Comparison of ENCODE assay signal across 10 cellular contexts in the genomic region with DNA sequence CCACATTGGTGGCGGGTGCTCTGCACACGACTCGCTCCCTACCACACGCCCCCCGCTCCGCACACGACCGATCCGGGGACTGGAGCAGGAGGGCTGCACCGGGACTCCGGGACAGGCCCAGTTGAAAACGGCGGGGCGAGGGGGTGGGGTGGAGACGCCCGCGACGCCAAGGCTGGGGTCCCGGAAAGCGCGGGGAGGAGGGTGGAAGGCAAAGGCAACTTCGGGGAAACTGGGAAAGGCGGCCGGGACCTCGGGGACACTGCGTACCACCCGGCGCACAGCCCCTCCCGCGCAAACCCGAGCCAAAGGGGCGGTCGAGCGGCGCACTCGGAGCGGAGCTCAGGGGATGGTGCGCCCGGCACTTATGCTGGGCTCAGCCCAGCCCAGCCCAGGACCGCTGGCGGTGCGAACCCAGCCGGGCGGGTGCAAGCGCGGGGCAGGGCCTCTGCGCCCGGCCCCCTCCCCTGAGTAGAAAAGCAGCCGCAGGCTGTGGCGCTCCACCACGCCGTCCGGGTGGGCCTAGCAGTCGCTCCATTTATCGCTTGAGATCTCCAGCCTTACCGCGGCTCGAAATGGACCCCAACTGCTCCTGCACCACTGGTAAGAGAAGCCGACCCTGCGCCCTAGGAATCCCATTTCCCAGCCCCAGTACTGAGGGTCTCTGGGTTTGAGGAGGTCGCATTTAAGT. TPM values are rescaled to one million over a fixed set of nuclear protein-coding genes. Genes with fewer than 3 reads are reported as not detected.
DNase-seq lines count a peak whose midpoint lies in the region; ATAC-seq and TF ChIP-seq lines count a peak whose summit lies in the region.
"Had no signal": no experiment of that assay in that cellular context is flagged by ENCODE, and none has a peak within 500 bp of the region (broad histone marks: within the 10 kb centered on the region; RNA-seq: fewer than 3 reads in every experiment).

A gene (plus strand): TSS at position 500 of the 688 bp plus-strand sequence. CDS start 73 bp downstream, at position 573.

- H3K27ac Mint-ChIP-seq in activated CD8-positive, alpha-beta memory T cell treated with anti-CD3 and anti-CD28 coated beads, Interleukin-2, amount 10 ng/mL, durations not matched to agents 7 days and 5 days = no peak within 1 kb of the TSS

- peak within 1 kb of the TSS; percentile 38 for H3K4me3 Mint-ChIP-seq in activated CD8-positive, alpha-beta memory T cell treated with anti-CD3 and anti-CD28 coated beads, Interleukin-2, amount 10 ng/mL, durations not matched to agents 7 days and 5 days

- H3K4me1 ChIP-seq in duodenal mucosa (ENCODE audit: control insufficient read depth in 1 of 2, insufficient read depth in 2 of 2, low read length in 2 of 2) = peaks cover 0 to 18% of the 10 kb centered on the region in 2 donors
- H3K4me1 ChIP-seq in testis = peaks cover 8% of the 10 kb centered on the region

- 2 to 4% methylated on average over 25 to 58 of the region's 61 CpGs for WGBS in testis, 2 donors

- H3K36me3 ChIP-seq in duodenal mucosa (ENCODE audit: control insufficient read depth in 1 of 2, insufficient read depth in 2 of 2, low read length in 2 of 2) = no peaks in the 10 kb centered on the region
- H3K36me3 ChIP-seq in testis (ENCODE audit: low read depth, missing control alignments) = no peaks in the 10 kb centered on the region

- intact Hi-C loops in testis (cut with DNase I; ENCODE audit: low total_unique reads) = no loop called here

- CTCF ChIA-PET in activated CD8-positive, alpha-beta memory T cell treated with anti-CD3 and anti-CD28 coated beads, Interleukin-2, amount 10 ng/mL, durations not matched to agents 7 days and 5 days (lab: Charles Lee) = interaction anchor here (1.6 to 2.7 kb wide), 2 partner anchors 9 to 32 kb away, joined by 3 to 9 read pairs; no protein-coding TSS in a partner anchor

- no peaks in the 10 kb centered on the region for H3K9me3 ChIP-seq in duodenal mucosa (ENCODE audit: control insufficient read depth in 1 of 2, low read length in 2 of 2)
- H3K9me3 ChIP-seq in testis = no peaks in the 10 kb centered on the region

- TF ChIP-seq POLR2A in testis (IDR thresholded peaks at IDR 0.05) = no peak

- H3K27me3 Mint-ChIP-seq in activated CD8-positive, alpha-beta memory T cell treated with anti-CD3 and anti-CD28 coated beads, Interleukin-2, amount 10 ng/mL, durations not matched to agents 7 days and 5 days = peaks cover 73% of the 10 kb centered on the region

- peaks cover 14 to 18% of the 10 kb centered on the region in 2 donors for H3K27me3 ChIP-seq in duodenal mucosa (ENCODE audit: control insufficient read depth in 1 of 2, insufficient read depth in 2 of 2, low read length in 2 of 2)
- H3K27me3 ChIP-seq in testis = no peaks in the 10 kb centered on the region

- H3K27ac ChIP-seq in duodenal mucosa (ENCODE audit: low read depth, low read length) (peak within 1 kb of the TSS; percentile 65), testis (peak within 1 kb of the TSS in 1 of 2 donors; percentile 69)
- H3K27ac ChIP-seq: SK-N-MC had no signal

- H3K4me3 ChIP-seq in duodenal mucosa (ENCODE audit: low read depth in 1 of 2, low read length in 2 of 2) = peak within 1 kb of the TSS; percentile 74 to 84
- peak within 1 kb of the TSS; percentile 40 to 57 for H3K4me3 ChIP-seq in testis
- H3K4me3 ChIP-seq: SK-N-MC had no signal

- no peaks in the 10 kb centered on the region for H3K36me3 Mint-ChIP-seq in activated CD8-positive, alpha-beta memory T cell treated with anti-CD3 and anti-CD28 coated beads, Interleukin-2, amount 10 ng/mL, durations not matched to agents 7 days and 5 days

- H3K9me3 Mint-ChIP-seq in activated CD8-positive, alpha-beta memory T cell treated with anti-CD3 and anti-CD28 coated beads, Interleukin-2, amount 10 ng/mL, durations not matched to agents 7 days and 5 days (ENCODE audit: low read depth) = no peaks in the 10 kb centered on the region

- peak; percentile 43 for ATAC-seq in activated CD8-positive, alpha-beta memory T cell treated with anti-CD3 and anti-CD28 coated beads, Interleukin-2, amount 10 ng/mL, durations not matched to agents 7 days and 5 days

- H3K4me1 Mint-ChIP-seq in activated CD8-positive, alpha-beta memory T cell treated with anti-CD3 and anti-CD28 coated beads, Interleukin-2, amount 10 ng/mL, durations not matched to agents 7 days and 5 days = peaks cover 34% of the 10 kb centered on the region

- no peak for DNase-seq in activated CD8-positive, alpha-beta memory T cell treated with anti-CD3 and anti-CD28 coated beads, Interleukin-2, amount 10 ng/mL, durations not matched to agents 7 days and 5 days
- DNase-seq in activated CD8-positive, alpha-beta memory T cell treated with anti-CD3 and anti-CD28 coated beads, Interleukin-2, amount 50 U/mL, for 48 hours = no peak
- DNase-seq in medulla oblongata (ENCODE audit: extremely low spot score) = peak; percentile 40
- DNase-seq in testis = peak; percentile 34
- no peak for DNase-seq in T1000 (lab: John Stamatoyannopoulos, UW)
- no peak for DNase-seq in H4 (ENCODE audit: low spot score)
- no peak for DNase-seq in stimulated activated CD4-positive, alpha-beta T cell treated with anti-CD3 and anti-CD28 coated beads, Interleukin-4, amount 100 ng/mL, for 1 hour
- DNase-seq: DND-41 had no signal

- H3K9ac ChIP-seq in duodenal mucosa (ENCODE audit: low read depth in 1 of 2, low read length in 2 of 2) = peak within 1 kb of the TSS; percentile 58 to 89

- no peak for TF ChIP-seq CTCF in testis (IDR thresholded peaks at IDR 0.05)

RNA-seq across cellular contexts. Expression of the gene that starts here (rescaled TPM):
- not detected for total RNA-seq in activated CD8-positive, alpha-beta memory T cell treated with anti-CD3 and anti-CD28 coated beads, Interleukin-2, amount 10 ng/mL, durations not matched to agents 7 days and 5 days
- total RNA-seq in testis = 1 to 10 TPM; 2.2 to 3.7 TPM
- polyA plus RNA-seq in testis (ENCODE audit: insufficient read depth, low read depth, low replicate concordance) = 2.6 TPM
- total RNA-seq in H4 (2014; rRNA removed; shearing (Covaris generic)) = not detected in 2 replicates

Comparison
In these comparisons a context has a peak if more than half of its experiments do, and no peak if none do; other contexts are left out.
1. Peak in ATAC-seq in activated CD8-positive, alpha-beta memory T cell treated with anti-CD3 and anti-CD28 coated beads, Interleukin-2, amount 10 ng/mL, durations not matched to agents 7 days and 5 days; RNA of the gene not detected or under 1 TPM.
2. DNase-seq: peak in medulla oblongata (single experiment) and testis (single experiment); none in activated CD8-positive, alpha-beta memory T cell treated with anti-CD3 and anti-CD28 coated beads, Interleukin-2, amount 10 ng/mL, durations not matched to agents 7 days and 5 days (single experiment), activated CD8-positive, alpha-beta memory T cell treated with anti-CD3 and anti-CD28 coated beads, Interleukin-2, amount 50 U/mL, for 48 hours (single experiment), T1000 (single experiment), H4 (single experiment) and stimulated activated CD4-positive, alpha-beta T cell treated with anti-CD3 and anti-CD28 coated beads, Interleukin-4, amount 100 ng/mL, for 1 hour (single experiment).